ENCODE assay signal across 9 cellular contexts in the genomic region with DNA sequence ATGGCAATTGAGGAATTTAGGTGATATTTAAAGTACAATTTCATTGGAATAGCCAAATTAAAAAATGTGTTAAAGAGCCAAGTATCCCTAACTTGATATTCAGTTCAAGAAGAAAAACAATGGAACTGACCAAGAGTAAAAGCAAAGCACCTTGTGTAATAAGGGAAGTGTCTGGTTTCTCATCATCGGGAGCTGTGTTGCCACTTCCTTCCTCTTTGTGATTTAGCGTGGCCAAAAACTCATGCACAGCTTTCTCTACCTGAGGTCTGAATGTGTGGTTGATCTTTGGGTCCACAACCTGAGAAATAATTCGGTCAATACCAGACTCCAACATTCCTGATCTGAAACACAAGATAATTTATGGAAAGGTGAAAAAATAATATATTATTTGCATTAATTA. TPM values are rescaled to one million over a fixed set of nuclear protein-coding genes. Genes with fewer than 3 reads are reported as not detected.
A peak's percentile ranks its signal among the peaks of the same experiment; 100 is the strongest.
DNase-seq lines count a peak whose midpoint lies in the region; ATAC-seq and TF ChIP-seq lines count a peak whose summit lies in the region.
"Had no signal": no experiment of that assay in that cellular context is flagged by ENCODE, and none has a peak within 500 bp of the region (broad histone marks: within the 10 kb centered on the region; RNA-seq: fewer than 3 reads in every experiment).

No MANE protein-coding gene starts in this region.

- 0 out of 2 replicates have a peak, but pooled peaks cover under 1% of the 10 kb centered on the region for H3K79me2 ChIP-seq in OCI-LY3 (ENCODE audit: low read length)
- H3K79me2 ChIP-seq in PC-3 (ENCODE audit: low read length), result 0 out of 2 replicates have a peak, but pooled peaks cover under 1% of the 10 kb centered on the region

- in situ Hi-C loops in GM13977 (cut with MboI; ENCODE audit: low pct_unique_long_range_greater_than_20kb, low sequenced_read_pairs, unreplicated experiment), result loop anchor here (25.0 kb wide), 1 partner anchor 1397 kb away; a partner anchor contains a TSS

- H3K27ac ChIP-seq in OCI-LY3 (ENCODE audit: low read length) (no peak overlapping the region), body of pancreas (no peak overlapping the region), PC-3 (ENCODE audit: low read length) (no peak overlapping the region)

- peaks cover 9% of the 10 kb centered on the region for H4K20me1 ChIP-seq in OCI-LY3 (ENCODE audit: insufficient read depth, low read length)
- H4K20me1 ChIP-seq in PC-3 (ENCODE audit: low read length), result no peaks in the 10 kb centered on the region

- H3K4me2 ChIP-seq in OCI-LY3 (ENCODE audit: low read length) (peak overlapping the region; percentile 42), PC-3 (ENCODE audit: low read length) (no peak overlapping the region)

- TF ChIP-seq CTCF in OCI-LY3 (IDR thresholded peaks at IDR 0.05; ENCODE audit: low read depth, low read length) (no peak), GM13977 (IDR thresholded peaks at IDR 0.05; ENCODE audit: extremely low read depth, insufficient read depth, missing control alignments) (no peak), body of pancreas (IDR thresholded peaks at IDR 0.05) (no peak), PC-3 (conservative IDR thresholded peaks at IDR 0.05; ENCODE audit: low read depth, low read length) (no peak)

- CTCF ChIA-PET in PC-3 (lab: Charles Lee), result no interaction called here

- BruUV-seq in PC-3 (replicated peaks; lab: Mats Ljungman, UMichigan), result no TSS peak

- peak; percentile 48 for ATAC-seq in GM19372 (IDR thresholded peaks at IDR 0.05; ENCODE audit: low read depth, unreplicated experiment)
- peak; percentile 50 for ATAC-seq in HG03095 (IDR thresholded peaks at IDR 0.05; ENCODE audit: unreplicated experiment)
- ATAC-seq in body of pancreas, result no peak
- ATAC-seq in PC-3, result no peak

- H3K4me3 ChIP-seq in OCI-LY3 (ENCODE audit: low read length) (no peak overlapping the region), body of pancreas (no peak overlapping the region), PC-3 (ENCODE audit: low read length) (no peak overlapping the region)

- H3K9me3 ChIP-seq in OCI-LY3 (ENCODE audit: insufficient read depth, low read length) (no peaks in the 10 kb centered on the region), body of pancreas (no peaks in the 10 kb centered on the region), PC-3 (ENCODE audit: low read length) (no peaks in the 10 kb centered on the region)

- H3K4me1 ChIP-seq in OCI-LY3 (ENCODE audit: low read length), result peaks cover 36% of the 10 kb centered on the region
- H3K4me1 ChIP-seq in body of pancreas, result no peaks in the 10 kb centered on the region
- H3K4me1 ChIP-seq in PC-3 (ENCODE audit: insufficient read depth, low read length), result no peaks in the 10 kb centered on the region

- H3K27me3 ChIP-seq in OCI-LY3 (ENCODE audit: low read depth, low read length) (no peaks in the 10 kb centered on the region), body of pancreas (no peaks in the 10 kb centered on the region), PC-3 (ENCODE audit: low read length) (no peaks in the 10 kb centered on the region)

- POLR2A ChIA-PET in PC-3 (lab: Charles Lee; ENCODE audit: unreplicated experiment), result no interaction called here

- H3K9me2 ChIP-seq in PC-3 (replicated peaks; ENCODE audit: low read length), result no peaks in the 10 kb centered on the region

- H3K9ac ChIP-seq in OCI-LY3 (ENCODE audit: low read length) (no peak overlapping the region), PC-3 (ENCODE audit: low read length) (no peak overlapping the region)

- WGBS in body of pancreas, 2 donors, result 71 to 80% methylated on average over 3 of the region's 3 CpGs

- H2AFZ ChIP-seq in OCI-LY3 (ENCODE audit: low read depth, low read length) (no peak overlapping the region), PC-3 (ENCODE audit: low read length) (no peak overlapping the region)

- intact Hi-C loops in body of pancreas (cut with DNase I), result no loop called here
- intact Hi-C loops in PC-3 (cut with micrococcal nuclease), result no loop called here

- no peak for TF ChIP-seq POLR2A in body of pancreas (IDR thresholded peaks at IDR 0.05)

- H3F3A ChIP-seq in PC-3 (ENCODE audit: low read length, unreplicated experiment), result no peaks in the 10 kb centered on the region

- DNase-seq in Ammon's horn (ENCODE audit: low spot score), result peak; percentile 37
- DNase-seq in GM13977 (ENCODE audit: low spot score), result no peak
- no peak for DNase-seq in NCI-H82 treated with DMSO at 0.1 percent for 48 hours (lab: John Stamatoyannopoulos, UW; ENCODE audit: unreplicated experiment)
- no peak for DNase-seq in body of pancreas
- DNase-seq in PC-3, result no peak
- DNase-seq: NCI-H1092 treated with DMSO at 0.1 percent for 48 hours had no signal

- H3K36me3 ChIP-seq in OCI-LY3 (replicated peaks; ENCODE audit: low read depth, low read length) (peaks cover 55% of the 10 kb centered on the region), body of pancreas (replicated peaks in 1 of 2; ENCODE audit: insufficient read depth in 1 of 2, low read depth in 2 of 2) (peaks cover 5 to 26% of the 10 kb centered on the region in 2 donors), PC-3 (ENCODE audit: low read depth, low read length) (peaks cover 51% of the 10 kb centered on the region)

RNA-seq across cellular contexts. Expression of a gene that starts 12.4 kb away (rescaled TPM):
- total RNA-seq in body of pancreas, result 10 to 100 TPM; 28.5 to 31.0 TPM
- total RNA-seq in PC-3 (2014; rRNA removed), result 22.0 and 27.2 TPM in 2 replicates

Comparison
In these comparisons a context has a peak if more than half of its experiments do, and no peak if none do; other contexts are left out.
1. ATAC-seq: peak in GM19372 (single experiment) and HG03095 (single experiment); none in body of pancreas (single experiment) and PC-3 (single experiment).